In genomic region chr3:101039285-101039684, GRCh38 we compare ENCODE assay signal across 19 cellular contexts. TPM values are rescaled to one million over a fixed set of nuclear protein-coding genes. Genes with fewer than 3 reads are reported as not detected.
A peak's percentile ranks its signal among the peaks of the same experiment; 100 is the strongest.
DNase-seq lines count a peak whose midpoint lies in the region; ATAC-seq and TF ChIP-seq lines count a peak whose summit lies in the region.
"Had no signal": no experiment of that assay in that cellular context is flagged by ENCODE, and none has a peak within 500 bp of the region (broad histone marks: within the 10 kb centered on the region; RNA-seq: fewer than 3 reads in every experiment).

No MANE protein-coding gene starts in this region.

- H3K4me1 ChIP-seq in foreskin keratinocyte = peaks cover 36% of the 10 kb centered on the region
- H3K4me1 ChIP-seq: gastrocnemius medialis had no signal

- H3K27ac ChIP-seq in foreskin keratinocyte = peak overlapping the region; percentile 61

- in situ Hi-C loops in Caki2 (cut with HindIII; ENCODE audit: low pct_unique_long_range_greater_than_20kb, low sequenced_read_pairs) = no loop called here

- no peak for ATAC-seq in foreskin keratinocyte
- no peak for ATAC-seq in HG02981 (IDR thresholded peaks at IDR 0.05; ENCODE audit: unreplicated experiment)
- ATAC-seq: activated CD8-positive, alpha-beta T cell treated with anti-CD3 and anti-CD28 coated beads for 36 hours; stimulated activated naive B cell treated with anti-CD40 and anti-IgM and Interleukin-4, amounts not matched to agents 10 μg/mL and 1 μg/mL and 100 μg/mL, for 72 hours had no signal

- H3K27me3 ChIP-seq in foreskin keratinocyte = no peaks in the 10 kb centered on the region
- H3K27me3 ChIP-seq: gastrocnemius medialis, thyroid gland had no signal

- peak; percentile 1 for DNase-seq in DMS79 treated with DMSO at 0.1 percent for 48 hours (lab: John Stamatoyannopoulos, UW)
- no peak for DNase-seq in DMS79 (lab: John Stamatoyannopoulos, UW)
- DNase-seq in Caki2 (ENCODE audit: low read depth) = peak; percentile 14
- DNase-seq in NCI-H2171 treated with DMSO at 0.1 percent for 48 hours (lab: John Stamatoyannopoulos, UW) = peak; percentile 21
- DNase-seq in foreskin keratinocyte = peak in 1 of 2 donors; percentile 64
- no peak for DNase-seq in NCI-H446 treated with DMSO at 0.1 percent for 48 hours (lab: John Stamatoyannopoulos, UW)
- no peak for DNase-seq in HK-2 (ENCODE audit: unreplicated experiment)
- DNase-seq: 8988T; activated CD8-positive, alpha-beta T cell treated with anti-CD3 and anti-CD28 coated beads for 36 hours; activated T-cell treated with anti-CD3 and anti-CD28 coated beads, Interleukin-2, amount 50 U/mL, for 48 hours; C1 segment of cervical spinal cord; DND-41; gastrocnemius medialis; SHP77 treated with DMSO at 0.1 percent for 48 hours; stimulated activated CD4-positive, alpha-beta T cell treated with anti-CD3 and anti-CD28 coated beads, Interleukin-15, amount 100 ng/mL, for 24 hours; stimulated activated naive B cell treated with anti-CD40 and anti-IgM and Interleukin-4, amounts not matched to agents 10 μg/mL and 1 μg/mL and 100 μg/mL, for 72 hours had no signal

- no peak for TF ChIP-seq CTCF in foreskin keratinocyte (conservative IDR thresholded peaks at IDR 0.05)

RNA-seq across cellular contexts. Expression of gene ABI3BP, which starts 46.1 kb away (rescaled TPM):
- total RNA-seq in Caki2 (2014; rRNA removed; shearing (Covaris generic); ENCODE audit: low replicate concordance) = 0.10 TPM in 1 of 2 replicates, not detected in the other
- 2.0 and 2.7 TPM in 2 replicates for total RNA-seq in foreskin keratinocyte
- 0.62 and 0.68 TPM in 2 replicates for polyA plus RNA-seq in foreskin keratinocyte
- total RNA-seq: activated CD8-positive, alpha-beta T cell treated with anti-CD3 and anti-CD28 coated beads for 36 hours; T-helper 2 cell treated with Interferon-gamma antibody and Interleukin-4, amounts not matched to agents 100 ng/mL and 5 ng/mL, for 36 hours had no signal

Comparison
In these comparisons a context has a peak if more than half of its experiments do, and no peak if none do; other contexts are left out.
1. DNase-seq: peak in DMS79 treated with DMSO at 0.1 percent for 48 hours (single experiment), Caki2 (single experiment) and NCI-H2171 treated with DMSO at 0.1 percent for 48 hours (single experiment); none in DMS79 (single experiment), NCI-H446 treated with DMSO at 0.1 percent for 48 hours (single experiment) and HK-2 (single experiment).